In genomic region chr9:5529683-5530221, GRCh38 we compare ENCODE assay signal across 9 cellular contexts. TPM values are rescaled to one million over a fixed set of nuclear protein-coding genes. Genes with fewer than 3 reads are reported as not detected.
DNase-seq lines count a peak whose midpoint lies in the region; ATAC-seq and TF ChIP-seq lines count a peak whose summit lies in the region.
"Had no signal": no experiment of that assay in that cellular context is flagged by ENCODE, and none has a peak within 500 bp of the region (broad histone marks: within the 10 kb centered on the region; RNA-seq: fewer than 3 reads in every experiment).

No MANE protein-coding gene starts in this region.

- 59 to 60% methylated on average over 4 of the region's 4 CpGs for WGBS in thyroid gland, 2 donors

- no peak overlapping the region for H3K27ac ChIP-seq in thyroid gland

- ATAC-seq in GM18498 (IDR thresholded peaks at IDR 0.05; ENCODE audit: unreplicated experiment) (peak; percentile 67), GM21723 (IDR thresholded peaks at IDR 0.05; ENCODE audit: unreplicated experiment) (peak; percentile 67), HG03571 (IDR thresholded peaks at IDR 0.05; ENCODE audit: unreplicated experiment) (peak; percentile 56)

- H3K36me3 ChIP-seq in thyroid gland = no peaks in the 10 kb centered on the region

- H3K4me3 ChIP-seq in thyroid gland (replicated peaks in 1 of 3) = no peak overlapping the region

- intact Hi-C loops in thyroid gland (cut with DNase I) = no loop called here

- no peaks in the 10 kb centered on the region for H3K9me3 ChIP-seq in thyroid gland

- no peak for TF ChIP-seq POLR2A in thyroid gland (IDR thresholded peaks at IDR 0.05)

- no peak for TF ChIP-seq CTCF in thyroid gland (IDR thresholded peaks at IDR 0.05)

- H3K27me3 ChIP-seq in thyroid gland = no peaks in the 10 kb centered on the region

- no peaks in the 10 kb centered on the region for H3K4me1 ChIP-seq in thyroid gland

- DNase-seq in iris pigment epithelial cell (ENCODE audit: low read depth) (peak; percentile 69), T-helper 2 cell (no peak), thyroid gland (no peak), AG08395 (ENCODE audit: low spot score) (no peak), foreskin melanocyte (no peak)

RNA-seq across cellular contexts. Expression of gene PDCD1LG2, which starts 19.4 kb away (rescaled TPM):
- total RNA-seq in thyroid gland = 1 to 10 TPM in 3 of 4 donors, under 1 TPM in 1; 0.78 to 2.6 (median 1.6) TPM
- total RNA-seq: mononuclear cell had no signal
